30 cellular contexts compared by ENCODE assay signal in the genomic region with DNA sequence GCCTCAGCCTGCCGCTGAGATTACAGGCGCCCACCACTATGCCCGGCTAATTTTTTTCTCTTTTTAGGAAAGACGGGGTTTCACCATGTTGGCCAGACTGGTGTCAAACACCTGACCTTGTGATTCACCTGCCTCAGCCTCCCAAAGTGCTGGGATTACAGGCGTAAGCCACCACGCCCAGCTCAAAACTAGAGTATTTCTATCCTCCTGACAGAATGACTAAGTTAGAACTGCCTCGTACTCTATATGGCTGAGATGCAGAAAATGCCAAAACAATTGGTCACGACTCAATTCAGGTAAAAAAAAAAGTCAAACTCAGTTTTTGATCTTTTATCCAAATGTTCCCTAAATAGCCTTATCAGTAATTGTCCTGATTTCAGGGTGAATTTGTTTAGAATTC.
"Had no signal": no experiment of that assay in that cellular context is flagged by ENCODE, and none has a peak within 500 bp of the region (broad histone marks: within the 10 kb centered on the region; RNA-seq: fewer than 3 reads in every experiment).

No MANE protein-coding gene starts in this region.

- H3K9me3 ChIP-seq: Peyer's patch, SJSA1, SK-N-SH had no signal

- DNase-seq: activated CD4-positive, alpha-beta T cell treated with anti-CD3 and anti-CD28 coated beads for 48 hours; activated CD4-positive, CD25-positive, alpha-beta regulatory T cell treated with anti-CD3 and anti-CD28 coated beads, Interleukin-2, amount 50 U/mL, for 72 hours; activated CD8-positive, alpha-beta T cell treated with anti-CD3 and anti-CD28 coated beads for 36 hours; activated effector memory CD4-positive, alpha-beta T cell treated with Interleukin-2 at 50 U/mL for 16 hours; activated naive CD8-positive, alpha-beta T cell treated with anti-CD3 and anti-CD28 coated beads, Interleukin-2, amount 50 U/mL, for 24 hours; activated T-cell treated with anti-CD3 and anti-CD28 coated beads, Interleukin-2, amount 50 U/mL, for 1 hour; cerebellar nuclear complex; IMR-90; NCI-H1092 treated with DMSO at 0.1 percent for 48 hours; NCI-H1417; NCI-H187 treated with DMSO at 0.1 percent for 48 hours; NCI-H2081; NCI-H2171 treated with DMSO at 0.1 percent for 48 hours; NCI-H226; NCI-H446 treated with DMSO at 0.1 percent for 48 hours; NCI-H524; NCI-H69; NK-92 treated with Interleukin-12 subunit alpha and Interleukin-12 subunit beta, amount 100 ng/mL, for 24 hours; PC-3; Peyer's patch; RPMI8226; SHP77 treated with DMSO at 0.1 percent for 48 hours; SK-N-SH had no signal

- H3K9me3 Mint-ChIP-seq: activated CD8-positive, alpha-beta T cell treated with anti-CD3 and anti-CD28 coated beads for 36 hours; activated naive CD8-positive, alpha-beta T cell treated with anti-CD3 and anti-CD28 coated beads, Interleukin-2, amount 50 U/mL, for 24 hours; activated T-helper 1 cell treated with anti-CD3 and anti-CD28 coated beads, Interleukin-12 subunit alpha, Interleukin-12 subunit beta, Interleukin-2, Interleukin-4 antibody, amounts not matched to agents 30 ng/mL and 10 ng/mL and 1 ng/mL, durations not matched to agents 14 hours and 24 hours and 36 hours; brain; T-helper 1 cell treated with Interleukin-12 subunit alpha and Interleukin-12 subunit beta and Interleukin-4 antibody, amounts not matched to agents 30 μg/mL and 1 μg/mL, for 36 hours; T-helper 2 cell treated with Interferon-gamma antibody and Interleukin-4, amounts not matched to agents 5 μg/mL and 100 μg/mL, for 36 hours had no signal

- H3K27ac ChIP-seq: Peyer's patch, SJSA1 had no signal

- H3K27me3 ChIP-seq: Peyer's patch, SJSA1 had no signal

- H3K4me1 ChIP-seq: SJSA1 had no signal

- H3K4me3 ChIP-seq: K562, Peyer's patch, SJSA1 had no signal

- H3K36me3 ChIP-seq: Peyer's patch had no signal

- H3K27me3 Mint-ChIP-seq: activated CD8-positive, alpha-beta T cell treated with anti-CD3 and anti-CD28 coated beads for 36 hours; activated naive CD8-positive, alpha-beta T cell; activated naive CD8-positive, alpha-beta T cell treated with anti-CD3 and anti-CD28 coated beads, Interleukin-2, amount 50 U/mL, for 24 hours; brain had no signal

- H3K4me3 Mint-ChIP-seq: activated CD8-positive, alpha-beta T cell treated with anti-CD3 and anti-CD28 coated beads for 36 hours; activated naive CD8-positive, alpha-beta T cell; activated naive CD8-positive, alpha-beta T cell treated with anti-CD3 and anti-CD28 coated beads, Interleukin-2, amount 50 U/mL, for 24 hours; activated T-helper 1 cell treated with anti-CD3 and anti-CD28 coated beads, Interleukin-12 subunit alpha, Interleukin-12 subunit beta, Interleukin-2, Interleukin-4 antibody, amounts not matched to agents 30 ng/mL and 10 ng/mL and 1 ng/mL, durations not matched to agents 14 hours and 24 hours and 36 hours; brain; T-helper 1 cell treated with Interleukin-12 subunit alpha and Interleukin-12 subunit beta and Interleukin-4 antibody, amounts not matched to agents 30 μg/mL and 1 μg/mL, for 36 hours; T-helper 2 cell treated with Interferon-gamma antibody and Interleukin-4, amounts not matched to agents 5 μg/mL and 100 μg/mL, for 36 hours had no signal

- H3K36me3 Mint-ChIP-seq: activated naive CD8-positive, alpha-beta T cell had no signal

- H3K27ac Mint-ChIP-seq: activated naive CD8-positive, alpha-beta T cell; activated naive CD8-positive, alpha-beta T cell treated with anti-CD3 and anti-CD28 coated beads, Interleukin-2, amount 50 U/mL, for 24 hours; activated T-helper 1 cell treated with anti-CD3 and anti-CD28 coated beads, Interleukin-12 subunit alpha, Interleukin-12 subunit beta, Interleukin-2, Interleukin-4 antibody, amounts not matched to agents 30 ng/mL and 10 ng/mL and 1 ng/mL, durations not matched to agents 14 hours and 24 hours and 36 hours; brain; T-helper 1 cell treated with Interleukin-12 subunit alpha and Interleukin-12 subunit beta and Interleukin-4 antibody, amounts not matched to agents 30 μg/mL and 1 μg/mL, for 36 hours; T-helper 2 cell treated with Interferon-gamma antibody and Interleukin-4, amounts not matched to agents 5 μg/mL and 100 μg/mL, for 36 hours had no signal

- ATAC-seq: activated CD8-positive, alpha-beta T cell treated with anti-CD3 and anti-CD28 coated beads for 36 hours; activated naive CD8-positive, alpha-beta T cell treated with anti-CD3 and anti-CD28 coated beads, Interleukin-2, amount 50 U/mL, for 24 hours; K562; PC-3 had no signal
